In genomic region chr10:7417103-7417623, GRCh38 we compare ENCODE assay signal across 8 cellular contexts. TPM values are rescaled to one million over a fixed set of nuclear protein-coding genes. Genes with fewer than 3 reads are reported as not detected.
DNase-seq lines count a peak whose midpoint lies in the region; ATAC-seq and TF ChIP-seq lines count a peak whose summit lies in the region.

No MANE protein-coding gene starts in this region.

- ATAC-seq in gastroesophageal sphincter (no peak), HG02885 (IDR thresholded peaks at IDR 0.05; ENCODE audit: poor library complexity, unreplicated experiment) (no peak), GM18858 (IDR thresholded peaks at IDR 0.05; ENCODE audit: unreplicated experiment) (no peak)

- dilution Hi-C loops in mammary epithelial cell (cut with HindIII; ENCODE audit: low sequenced_read_pairs): no loop called here

- no peak overlapping the region for H2AFZ ChIP-seq in mammary epithelial cell (ENCODE audit: low read depth, low read length)

- no peaks in the 10 kb centered on the region for H3K36me3 Mint-ChIP-seq in MCF 10A (ENCODE audit: insufficient read depth, unreplicated experiment)

- peak; percentile 65 for TF ChIP-seq CTCF in MCF 10A (IDR thresholded peaks at IDR 0.05; ENCODE audit: unreplicated experiment)
- TF ChIP-seq CTCF in mammary epithelial cell (conservative IDR thresholded peaks at IDR 0.05 in 1 of 2, IDR thresholded peaks at IDR 0.05 in 1 of 2; ENCODE audit: extremely low read depth in 1 of 2, insufficient read depth in 1 of 2, low read depth in 1 of 2, low read length in 2 of 2): peak in 1 of 2 donors; percentile 48
- peak; percentile 64 for TF ChIP-seq CTCF in RWPE1 (conservative IDR thresholded peaks at IDR 0.05; ENCODE audit: low read depth)
- peak; percentile 16 to 58 (median 32) for TF ChIP-seq CTCF in gastroesophageal sphincter (IDR thresholded peaks at IDR 0.05)
- peak; percentile 10 to 37 (median 21) for TF ChIP-seq CTCF in transverse colon (IDR thresholded peaks at IDR 0.05)

- 3% methylated on average over 2 of the region's 2 CpGs for WGBS in mammary epithelial cell (ENCODE audit: low coverage, missing lambda C conversion rate)
- 0% methylated on average over 2 of the region's 2 CpGs for WGBS in gastroesophageal sphincter (ENCODE audit: low coverage in 1 of 2), 2 donors
- 0 to 6% methylated on average over 2 of the region's 2 CpGs for WGBS in transverse colon (ENCODE audit: low coverage in 1 of 2), 2 donors

- H3K4me3 ChIP-seq in mammary epithelial cell (replicated peaks in 1 of 3; ENCODE audit: insufficient read depth in 1 of 3, low read depth in 2 of 3, low read length in 3 of 3): no peak overlapping the region
- H3K4me3 ChIP-seq in gastroesophageal sphincter: no peak overlapping the region
- H3K4me3 ChIP-seq in transverse colon: no peak overlapping the region

- H3K4me2 ChIP-seq in mammary epithelial cell (ENCODE audit: insufficient read depth, low read depth, low read length): no peak overlapping the region

- H3K36me3 ChIP-seq in mammary epithelial cell (ENCODE audit: insufficient read depth, low read length) (no peaks in the 10 kb centered on the region), gastroesophageal sphincter (no peaks in the 10 kb centered on the region), transverse colon (no peaks in the 10 kb centered on the region)

- POLR2A ChIA-PET in MCF 10A (lab: Yijun Ruan, JAX): interaction anchor here (1.4 to 2.4 kb wide), 3 partner anchors 297 to 747 kb away, joined by 3 to 8 read pairs (median 4); no protein-coding TSS in a partner anchor
- POLR2A ChIA-PET in RWPE1 (lab: Yijun Ruan, JAX; ENCODE audit: low non-redundant PET): no interaction called here

- in situ Hi-C loops in mammary epithelial cell (cut with MboI; ENCODE audit: low sequenced_read_pairs in 2 of 2) (loop anchor here (10.0 kb wide), 4 partner anchors 502 to 1002 kb away; no protein-coding TSS in a partner anchor), transverse colon (cut with MboI; ENCODE audit: low pct_ligation_motif_present in 1 of 4, low pct_unique_long_range_greater_than_20kb in 1 of 4, low sequenced_read_pairs in 3 of 4) (loop anchor here (10.0 to 25.0 kb wide), 7 partner anchors 152 to 755 kb away; no protein-coding TSS in a partner anchor)

- no peak overlapping the region for H3K4me3 Mint-ChIP-seq in MCF 10A (ENCODE audit: unreplicated experiment)

- H3K9me3 ChIP-seq in mammary epithelial cell (replicated peaks; ENCODE audit: insufficient read depth, low read length) (no peaks in the 10 kb centered on the region), gastroesophageal sphincter (no peaks in the 10 kb centered on the region), transverse colon (no peaks in the 10 kb centered on the region)

- H3K9ac ChIP-seq in mammary epithelial cell (ENCODE audit: insufficient read depth, low read length): no peak overlapping the region

- no peak for TF ChIP-seq EP300 in gastroesophageal sphincter (IDR thresholded peaks at IDR 0.05)
- no peak for TF ChIP-seq EP300 in transverse colon (IDR thresholded peaks at IDR 0.05; ENCODE audit: low read depth)

- H3K27ac ChIP-seq in mammary epithelial cell (ENCODE audit: insufficient read depth, low read depth, low read length) (no peak overlapping the region), RWPE1 (no peak overlapping the region), gastroesophageal sphincter (no peak overlapping the region), transverse colon (no peak overlapping the region)

- no peaks in the 10 kb centered on the region for H3K9me3 Mint-ChIP-seq in MCF 10A (ENCODE audit: unreplicated experiment)

- no peaks in the 10 kb centered on the region for H4K20me1 ChIP-seq in mammary epithelial cell (ENCODE audit: insufficient read depth, low read length)

- CTCF ChIA-PET in MCF 10A (lab: Yijun Ruan, JAX) (interaction anchor here (0.6 to 6.5 kb wide), 24 partner anchors 9 to 1003 kb away, joined by 3 to 67 read pairs (median 4); no protein-coding TSS in a partner anchor), mammary epithelial cell (lab: Charles Lee; ENCODE audit: low non-redundant PET) (no interaction called here), RWPE1 (lab: Yijun Ruan, JAX) (interaction anchor here (0.6 to 1.6 kb wide), 4 partner anchors 28 to 497 kb away, joined by 3 to 6 read pairs (median 3); no protein-coding TSS in a partner anchor)

- intact Hi-C loops in MCF 10A (cut with micrococcal nuclease) (loop anchor here (1.0 to 2.0 kb wide), 4 partner anchors 497 to 1000 kb away; no protein-coding TSS in a partner anchor), mammary epithelial cell (cut with micrococcal nuclease) (loop anchor here (1.0 to 10.0 kb wide), 4 partner anchors 630 to 1888 kb away; no protein-coding TSS in a partner anchor), transverse colon (cut with DNase I; ENCODE audit: low total_unique reads) (loop anchor here (10.0 kb wide), 1 partner anchor 492 kb away; no protein-coding TSS in a partner anchor)

- H3K4me1 Mint-ChIP-seq in MCF 10A (ENCODE audit: insufficient read depth, unreplicated experiment): no peaks in the 10 kb centered on the region

- BruUV-seq in MCF 10A (replicated peaks; lab: Mats Ljungman, UMichigan): no TSS peak
- BruUV-seq in mammary epithelial cell (replicated peaks; lab: Mats Ljungman, UMichigan): no TSS peak

- H3K27ac Mint-ChIP-seq in MCF 10A (ENCODE audit: low read depth, unreplicated experiment): no peak overlapping the region

- H3K79me2 ChIP-seq in mammary epithelial cell (ENCODE audit: insufficient read depth, low read length): no peaks in the 10 kb centered on the region

- peak; percentile 55 for DNase-seq in MCF 10A (ENCODE audit: unreplicated experiment)
- no peak for DNase-seq in mammary epithelial cell
- no peak for DNase-seq in RWPE1 (ENCODE audit: low spot score)
- DNase-seq in transverse colon: no peak
- no peak for DNase-seq in activated effector memory CD4-positive, alpha-beta T cell treated with Interleukin-2 at 50 U/mL for 16 hours

- peaks cover 28% of the 10 kb centered on the region for H3K27me3 Mint-ChIP-seq in MCF 10A (ENCODE audit: insufficient read depth, unreplicated experiment)

- TF ChIP-seq POLR2A in gastroesophageal sphincter (IDR thresholded peaks at IDR 0.05): no peak
- TF ChIP-seq POLR2A in transverse colon (IDR thresholded peaks at IDR 0.05): no peak

- H3K4me1 ChIP-seq in mammary epithelial cell (ENCODE audit: insufficient read depth, low read length): no peaks in the 10 kb centered on the region
- H3K4me1 ChIP-seq in gastroesophageal sphincter: peaks cover 0 to 9% (median 5%) of the 10 kb centered on the region in 3 donors
- peaks cover 0 to 7% (median 5%) of the 10 kb centered on the region in 4 donors for H3K4me1 ChIP-seq in transverse colon

- H3K27me3 ChIP-seq in mammary epithelial cell (ENCODE audit: insufficient read depth, low read length): peaks cover 16% of the 10 kb centered on the region
- H3K27me3 ChIP-seq in gastroesophageal sphincter: peaks cover 26% of the 10 kb centered on the region
- H3K27me3 ChIP-seq in transverse colon: peaks cover 27% of the 10 kb centered on the region

RNA-seq across cellular contexts. Expression of gene SFMBT2, which starts 6.3 kb away (rescaled TPM):
- total RNA-seq in MCF 10A (2022) (5.8 and 7.4 TPM in 2 replicates), mammary epithelial cell (1 to 10 TPM; 1.5 to 2.2 TPM), gastroesophageal sphincter (10 to 100 TPM in 2 of 4 donors, 1 to 10 TPM in 2; 6.9 to 14.3 (median 11.4) TPM), transverse colon (1 to 10 TPM in 3 of 4 donors, under 1 TPM in 1; 0.60 to 8.6 (median 2.5) TPM)
- 0.09 TPM for polyA plus RNA-seq in mammary epithelial cell
- polyA minus RNA-seq in mammary epithelial cell: not detected
